Comparison of ENCODE assay signal across 9 cellular contexts in the genomic region with DNA sequence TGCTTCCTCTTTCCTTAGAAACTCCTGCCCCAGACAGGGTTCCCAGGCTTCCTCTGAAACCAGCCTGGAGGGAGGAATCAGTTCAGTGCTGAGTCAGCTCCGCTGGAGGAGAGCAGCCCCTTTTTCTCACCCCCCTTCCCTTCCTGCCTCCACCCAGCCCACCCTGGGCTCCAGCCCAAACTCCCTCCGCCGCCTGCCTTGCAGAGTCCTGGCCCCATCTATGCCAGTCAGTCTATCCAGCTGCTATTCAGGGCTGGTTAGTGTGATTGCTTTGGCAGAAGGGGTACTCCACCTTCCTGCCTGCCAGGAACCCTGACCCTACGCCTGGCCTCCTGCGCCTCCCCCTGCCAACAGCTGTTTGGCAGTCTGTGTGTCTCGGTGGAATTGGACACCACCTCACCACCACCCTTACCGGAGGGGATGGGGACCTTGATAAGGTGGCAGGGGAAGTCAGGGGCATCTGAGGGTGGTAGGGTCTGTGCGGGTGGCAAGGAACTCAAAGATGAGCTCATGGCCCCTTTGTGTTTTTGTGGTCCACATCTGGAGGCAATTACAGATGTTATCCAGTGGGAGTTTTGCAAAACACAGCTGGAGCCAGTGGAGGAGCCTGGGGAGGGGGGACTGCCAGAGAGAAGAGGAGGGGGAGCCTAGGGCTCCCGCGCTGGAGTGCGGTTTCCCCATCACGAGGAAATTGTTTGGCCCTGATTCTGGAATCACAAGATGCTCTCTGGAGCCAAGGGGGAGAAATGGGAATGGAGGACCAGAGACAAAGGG. TPM values are rescaled to one million over a fixed set of nuclear protein-coding genes. Genes with fewer than 3 reads are reported as not detected.
A peak's percentile ranks its signal among the peaks of the same experiment; 100 is the strongest.
DNase-seq lines count a peak whose midpoint lies in the region; ATAC-seq and TF ChIP-seq lines count a peak whose summit lies in the region.
"Had no signal": no experiment of that assay in that cellular context is flagged by ENCODE, and none has a peak within 500 bp of the region (broad histone marks: within the 10 kb centered on the region; RNA-seq: fewer than 3 reads in every experiment).

No MANE protein-coding gene starts in this region.

- H2AFZ ChIP-seq in mesenchymal stem cell (ENCODE audit: low read depth, low read length) = no peak overlapping the region

- H3K9me3 ChIP-seq in duodenal mucosa (ENCODE audit: control insufficient read depth in 1 of 2, low read length in 2 of 2) (no peaks in the 10 kb centered on the region), mesenchymal stem cell (ENCODE audit: control insufficient read depth, low read length) (no peaks in the 10 kb centered on the region), uterus (no peaks in the 10 kb centered on the region)
- no peaks in the 10 kb centered on the region for H3K9me3 ChIP-seq in CD4-positive, alpha-beta memory T cell (ENCODE audit: control insufficient read depth in 1 of 2, low read length in 2 of 2)

- H2BK12ac ChIP-seq in mesenchymal stem cell (ENCODE audit: low read length in 2 of 2) = peak overlapping the region; percentile 85 to 93

- no peak for TF ChIP-seq POLR2A in uterus (IDR thresholded peaks at IDR 0.05)

- H2BK5ac ChIP-seq in mesenchymal stem cell (ENCODE audit: low read depth, low read length, poor library complexity, severe bottlenecking) = peak overlapping the region; percentile 58

- peak overlapping the region; percentile 81 for H3K27ac ChIP-seq in duodenal mucosa (ENCODE audit: low read depth, low read length)
- H3K27ac ChIP-seq in mesenchymal stem cell (ENCODE audit: low read length, poor library complexity, severe bottlenecking) = peak overlapping the region; percentile 78
- H3K27ac ChIP-seq in uterus = peak overlapping the region; percentile 96 to 100
- H3K27ac ChIP-seq in CD4-positive, alpha-beta memory T cell (ENCODE audit: low read depth, low read length) = no peak overlapping the region

- H3K36me3 Mint-ChIP-seq in activated CD4-positive, alpha-beta T cell treated with anti-CD3 and anti-CD28 coated beads, Interleukin-2, amount 10 ng/mL, durations not matched to agents 24 days and 14 days (ENCODE audit: low read depth) = no peaks in the 10 kb centered on the region
- no peaks in the 10 kb centered on the region for H3K36me3 Mint-ChIP-seq in CD4-positive, alpha-beta memory T cell

- no peak overlapping the region for H3K4me2 ChIP-seq in mesenchymal stem cell (ENCODE audit: low read length, poor library complexity, severe bottlenecking)

- peak overlapping the region; percentile 12 for H2AK5ac ChIP-seq in mesenchymal stem cell (ENCODE audit: low read length, severe bottlenecking)

- H2BK120ac ChIP-seq in mesenchymal stem cell (ENCODE audit: low read depth, low read length) = peak overlapping the region; percentile 23

- CTCF ChIA-PET in CD4-positive, alpha-beta memory T cell (lab: Charles Lee; ENCODE audit: partially characterized antibody) = interaction anchor here (0.9 to 19.6 kb wide), 7 partner anchors 8 to 277 kb away, joined by 3 to 403 read pairs (median 3); a partner anchor contains a TSS

- H3K14ac ChIP-seq in mesenchymal stem cell (ENCODE audit: low read length in 2 of 2) = peak overlapping the region in 1 of 2 experiments; percentile 97

- intact Hi-C loops in activated CD4-positive, alpha-beta T cell treated with anti-CD3 and anti-CD28 coated beads, Interleukin-2, amount 10 ng/mL, durations not matched to agents 24 days and 14 days (cut with micrococcal nuclease) = no loop called here
- intact Hi-C loops in uterus (cut with DNase I; ENCODE audit: low total_unique reads) = no loop called here
- intact Hi-C loops in CD4-positive, alpha-beta memory T cell (cut with micrococcal nuclease) = no loop called here

- DNase-seq in activated CD4-positive, alpha-beta T cell treated with anti-CD3 and anti-CD28 coated beads, Interleukin-2, amount 10 ng/mL, durations not matched to agents 24 days and 14 days = no peak
- no peak for DNase-seq in activated CD4-positive, alpha-beta T cell treated with anti-CD3 and anti-CD28 coated beads, Interleukin-2, amount 50 U/mL, for 48 hours
- peak; percentile 80 for DNase-seq in mesenchymal stem cell
- peak; percentile 91 to 93 for DNase-seq in uterus
- no peak for DNase-seq in CD4-positive, alpha-beta memory T cell
- no peak for DNase-seq in activated CD4-positive, alpha-beta T cell treated with anti-CD3 and anti-CD28 coated beads for 48 hours

- H4K8ac ChIP-seq in mesenchymal stem cell (ENCODE audit: low read length) = peak overlapping the region; percentile 92

- H3K27me3 ChIP-seq in duodenal mucosa (ENCODE audit: control insufficient read depth in 1 of 2, insufficient read depth in 2 of 2, low read length in 2 of 2) (no peaks in the 10 kb centered on the region), mesenchymal stem cell (ENCODE audit: control insufficient read depth in 1 of 2, insufficient read depth in 1 of 2, low read length in 2 of 2) (no peaks in the 10 kb centered on the region), uterus (no peaks in the 10 kb centered on the region)
- no peaks in the 10 kb centered on the region for H3K27me3 ChIP-seq in CD4-positive, alpha-beta memory T cell (ENCODE audit: insufficient read depth, low read length)

- no peak for ATAC-seq in GM18502 (IDR thresholded peaks at IDR 0.05; ENCODE audit: poor library complexity, unreplicated experiment)

- peaks cover 5% of the 10 kb centered on the region for H3K27me3 Mint-ChIP-seq in activated CD4-positive, alpha-beta T cell treated with anti-CD3 and anti-CD28 coated beads, Interleukin-2, amount 10 ng/mL, durations not matched to agents 24 days and 14 days
- H3K27me3 Mint-ChIP-seq in CD4-positive, alpha-beta memory T cell = peaks cover 0 to 5% of the 10 kb centered on the region in 2 donors

- H2BK15ac ChIP-seq in mesenchymal stem cell (ENCODE audit: low read depth, poor library complexity, severe bottlenecking) = no peak overlapping the region

- peaks cover 18% of the 10 kb centered on the region for H3K79me1 ChIP-seq in mesenchymal stem cell (replicated peaks; ENCODE audit: low read length, poor library complexity, severe bottlenecking)

- no peak overlapping the region for H3K4me3 Mint-ChIP-seq in activated CD4-positive, alpha-beta T cell treated with anti-CD3 and anti-CD28 coated beads, Interleukin-2, amount 10 ng/mL, durations not matched to agents 24 days and 14 days
- no peak overlapping the region for H3K4me3 Mint-ChIP-seq in CD4-positive, alpha-beta memory T cell
- H3K4me3 Mint-ChIP-seq: B cell had no signal

- H3K4me1 Mint-ChIP-seq in activated CD4-positive, alpha-beta T cell treated with anti-CD3 and anti-CD28 coated beads, Interleukin-2, amount 10 ng/mL, durations not matched to agents 24 days and 14 days = peaks cover 17% of the 10 kb centered on the region
- peaks cover 0 to 9% (median 6%) of the 10 kb centered on the region in 4 donors for H3K4me1 Mint-ChIP-seq in CD4-positive, alpha-beta memory T cell

- no peak for TF ChIP-seq CTCF in uterus (IDR thresholded peaks at IDR 0.05)

- H3K4me3 ChIP-seq in duodenal mucosa (ENCODE audit: low read depth in 1 of 2, low read length in 2 of 2) (no peak overlapping the region), mesenchymal stem cell (ENCODE audit: insufficient read depth in 1 of 2, low read depth in 1 of 2, low read length in 2 of 2) (peak overlapping the region in 1 of 2 experiments; percentile 55), uterus (peak overlapping the region; percentile 3 to 14)
- H3K4me3 ChIP-seq in CD4-positive, alpha-beta memory T cell (ENCODE audit: low read length in 2 of 2) = no peak overlapping the region

- H3K18ac ChIP-seq in mesenchymal stem cell (ENCODE audit: low read depth in 1 of 2, low read length in 2 of 2) = peak overlapping the region; percentile 80 to 95

- peak overlapping the region; percentile 77 for H4K91ac ChIP-seq in mesenchymal stem cell (ENCODE audit: low read length)

- peak overlapping the region; percentile 34 for H3K27ac Mint-ChIP-seq in activated CD4-positive, alpha-beta T cell treated with anti-CD3 and anti-CD28 coated beads, Interleukin-2, amount 10 ng/mL, durations not matched to agents 24 days and 14 days
- H3K27ac Mint-ChIP-seq in CD4-positive, alpha-beta memory T cell = no peak overlapping the region
- H3K27ac Mint-ChIP-seq: B cell had no signal

- H3K23ac ChIP-seq in mesenchymal stem cell (ENCODE audit: low read length in 2 of 2) = peak overlapping the region in 1 of 2 experiments; percentile 91

- H3K4me1 ChIP-seq in duodenal mucosa (ENCODE audit: control insufficient read depth in 1 of 2, insufficient read depth in 2 of 2, low read length in 2 of 2) (peaks cover 36 to 53% of the 10 kb centered on the region in 2 donors), mesenchymal stem cell (ENCODE audit: control insufficient read depth, insufficient read depth, low read depth, low read length) (peaks cover 53% of the 10 kb centered on the region), uterus (peaks cover 39 to 69% of the 10 kb centered on the region in 2 donors)
- H3K4me1 ChIP-seq in CD4-positive, alpha-beta memory T cell (ENCODE audit: insufficient read depth, low read length) = peaks cover 9% of the 10 kb centered on the region

- H3K9ac ChIP-seq in duodenal mucosa (ENCODE audit: low read depth in 1 of 2, low read length in 2 of 2) (peak overlapping the region in 1 of 2 donors; percentile 24), mesenchymal stem cell (ENCODE audit: low read length) (peak overlapping the region; percentile 90)

- POLR2A ChIA-PET in CD4-positive, alpha-beta memory T cell (lab: Charles Lee; ENCODE audit: partially characterized antibody) = no interaction called here

- WGBS in mesenchymal stem cell = 45% methylated on average over 9 of the region's 12 CpGs

- no peaks in the 10 kb centered on the region for H3K9me3 Mint-ChIP-seq in activated CD4-positive, alpha-beta T cell treated with anti-CD3 and anti-CD28 coated beads, Interleukin-2, amount 10 ng/mL, durations not matched to agents 24 days and 14 days
- peaks cover 0 to 1% (median 0%) of the 10 kb centered on the region in 8 donors for H3K9me3 Mint-ChIP-seq in CD4-positive, alpha-beta memory T cell

- H3K36me3 ChIP-seq in duodenal mucosa (ENCODE audit: control insufficient read depth in 1 of 2, insufficient read depth in 2 of 2, low read length in 2 of 2) (peaks cover 15 to 31% of the 10 kb centered on the region in 2 donors), mesenchymal stem cell (ENCODE audit: control insufficient read depth in 1 of 2, insufficient read depth in 2 of 2, low read depth in 1 of 2, low read length in 2 of 2) (peaks cover 38 to 45% of the 10 kb centered on the region in 2 experiments), uterus (no peaks in the 10 kb centered on the region)
- no peaks in the 10 kb centered on the region for H3K36me3 ChIP-seq in CD4-positive, alpha-beta memory T cell (ENCODE audit: insufficient read depth, low read length)

- H3K4ac ChIP-seq in mesenchymal stem cell (ENCODE audit: low read depth in 1 of 2, low read length in 2 of 2) = peak overlapping the region; percentile 90 to 94

RNA-seq across cellular contexts. Expression of a gene that starts 12.2 kb away (rescaled TPM):
- 2.1 and 3.2 TPM in 2 replicates for total RNA-seq in activated CD4-positive, alpha-beta T cell treated with anti-CD3 and anti-CD28 coated beads, Interleukin-2, amount 10 ng/mL, durations not matched to agents 24 days and 14 days
- polyA plus RNA-seq in mesenchymal stem cell (2013, experiment 1 of 2) = 1,343 TPM
- 1,238 TPM for polyA plus RNA-seq in mesenchymal stem cell (2013, experiment 2 of 2)
- total RNA-seq in uterus = 100 to 1,000 TPM in 3 of 4 donors, 10 to 100 TPM in 1; 66.6 to 233 (median 172) TPM
- 1 to 10 TPM; 3.0 to 3.8 TPM for total RNA-seq in CD4-positive, alpha-beta memory T cell
- not detected for polyA plus RNA-seq in CD4-positive, alpha-beta memory T cell

RNA-seq across cellular contexts. Expression of a gene that starts 18.9 kb away (rescaled TPM):
- total RNA-seq in activated CD4-positive, alpha-beta T cell treated with anti-CD3 and anti-CD28 coated beads, Interleukin-2, amount 10 ng/mL, durations not matched to agents 24 days and 14 days = 189 and 194 TPM in 2 replicates
- 219 TPM for polyA plus RNA-seq in mesenchymal stem cell (2013, experiment 1 of 2)
- 222 TPM for polyA plus RNA-seq in mesenchymal stem cell (2013, experiment 2 of 2)
- 100 to 1,000 TPM in 1 of 4 donors, 10 to 100 TPM in 3; 14.3 to 255 (median 35.3) TPM for total RNA-seq in uterus
- 10 to 100 TPM; 58.0 to 68.3 TPM for total RNA-seq in CD4-positive, alpha-beta memory T cell
- polyA plus RNA-seq in CD4-positive, alpha-beta memory T cell = 100 to 1,000 TPM in 1 of 2 donors, 10 to 100 TPM in 1; 97.4 to 164 TPM

RNA-seq across cellular contexts. Expression of a gene that starts 23.0 kb away (rescaled TPM):
- total RNA-seq in activated CD4-positive, alpha-beta T cell treated with anti-CD3 and anti-CD28 coated beads, Interleukin-2, amount 10 ng/mL, durations not matched to agents 24 days and 14 days = 34.2 and 35.2 TPM in 2 replicates
- polyA plus RNA-seq in mesenchymal stem cell (2013, experiment 1 of 2) = 99.1 TPM
- 101 TPM for polyA plus RNA-seq in mesenchymal stem cell (2013, experiment 2 of 2)
- total RNA-seq in uterus = 100 to 1,000 TPM in 1 of 4 donors, 10 to 100 TPM in 3; 27.4 to 140 (median 37.5) TPM
- total RNA-seq in CD4-positive, alpha-beta memory T cell = 10 to 100 TPM; 93.1 to 98.1 TPM
- 100 to 1,000 TPM in 1 of 2 donors, 10 to 100 TPM in 1; 92.0 to 118 TPM for polyA plus RNA-seq in CD4-positive, alpha-beta memory T cell

RNA-seq across cellular contexts. Expression of a gene that starts 33.3 kb away (rescaled TPM):
- 0.40 TPM in 1 of 2 replicates, not detected in the other for total RNA-seq in activated CD4-positive, alpha-beta T cell treated with anti-CD3 and anti-CD28 coated beads, Interleukin-2, amount 10 ng/mL, durations not matched to agents 24 days and 14 days
- polyA plus RNA-seq in mesenchymal stem cell (2013, experiment 1 of 2) = 6.4 TPM
- 6.5 TPM for polyA plus RNA-seq in mesenchymal stem cell (2013, experiment 2 of 2)
- 10 to 100 TPM in 1 of 4 donors, 1 to 10 TPM in 3; 2.8 to 15.6 (median 6.8) TPM for total RNA-seq in uterus
- 1 to 10 TPM in 1 of 2 experiments, under 1 TPM in 1; 0.70 to 1.5 TPM for total RNA-seq in CD4-positive, alpha-beta memory T cell
- under 1 TPM; 0.21 to 0.75 TPM for polyA plus RNA-seq in CD4-positive, alpha-beta memory T cell

RNA-seq across cellular contexts. Expression of a gene that starts 34.4 kb away (rescaled TPM):
- total RNA-seq in activated CD4-positive, alpha-beta T cell treated with anti-CD3 and anti-CD28 coated beads, Interleukin-2, amount 10 ng/mL, durations not matched to agents 24 days and 14 days = 0.28 and 0.33 TPM in 2 replicates
- polyA plus RNA-seq in mesenchymal stem cell (2013, experiment 1 of 2) = 0.10 TPM
- 0.10 TPM for polyA plus RNA-seq in mesenchymal stem cell (2013, experiment 2 of 2)
- total RNA-seq in uterus = 1 to 10 TPM in 1 of 4 donors, under 1 TPM in 1, not detected in 2; 0.83 to 1.6 TPM
- total RNA-seq in CD4-positive, alpha-beta memory T cell = 1 to 10 TPM; 4.4 to 4.6 TPM
- polyA plus RNA-seq in CD4-positive, alpha-beta memory T cell = 1 to 10 TPM in 1 of 2 donors, under 1 TPM in 1; 0.55 to 1.5 TPM

Comparison
In these comparisons a context has a peak if more than half of its experiments do, and no peak if none do; other contexts are left out.
1. DNase-seq: peak in mesenchymal stem cell (single experiment) and uterus (2 of 2); none in activated CD4-positive, alpha-beta T cell treated with anti-CD3 and anti-CD28 coated beads, Interleukin-2, amount 10 ng/mL, durations not matched to agents 24 days and 14 days (single experiment), activated CD4-positive, alpha-beta T cell treated with anti-CD3 and anti-CD28 coated beads, Interleukin-2, amount 50 U/mL, for 48 hours (0 of 2), CD4-positive, alpha-beta memory T cell (0 of 5) and activated CD4-positive, alpha-beta T cell treated with anti-CD3 and anti-CD28 coated beads for 48 hours (single experiment).
2. H3K4me3 ChIP-seq: peak in uterus (2 of 2); none in duodenal mucosa (0 of 2) and CD4-positive, alpha-beta memory T cell (0 of 2).
3. RNA of a gene that starts 12.2 kb away (total RNA-seq): 66.6 to 233 TPM in uterus; 3.0 to 3.8 TPM in CD4-positive, alpha-beta memory T cell and 2.1 to 3.2 TPM in activated CD4-positive, alpha-beta T cell treated with anti-CD3 and anti-CD28 coated beads, Interleukin-2, amount 10 ng/mL, durations not matched to agents 24 days and 14 days; every median in the first group is over 10 times any median in the second.